In the genomic region with DNA sequence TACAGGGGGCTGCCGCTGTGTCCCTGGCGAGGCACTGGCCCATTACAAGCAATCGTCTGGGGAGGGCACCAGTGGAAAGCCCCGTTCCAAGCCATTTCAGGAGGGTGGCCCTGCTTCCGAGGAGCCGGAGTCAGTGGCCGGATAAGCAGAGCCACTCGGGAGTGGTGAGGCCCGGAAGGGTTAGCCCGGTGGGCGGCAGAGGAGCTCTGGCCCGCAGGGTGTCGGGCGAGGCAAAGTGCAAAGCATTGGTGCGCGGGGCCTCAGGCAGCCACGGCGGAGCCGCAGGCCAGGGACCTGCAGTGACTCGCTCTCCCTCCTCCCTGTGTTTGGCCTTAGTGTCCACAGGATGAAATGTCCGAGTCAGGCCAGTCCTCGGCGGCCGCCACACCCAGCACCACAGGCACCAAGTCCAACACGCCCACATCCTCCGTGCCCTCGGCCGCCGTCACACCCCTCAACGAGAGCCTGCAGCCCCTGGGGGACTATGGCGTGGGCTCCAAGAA, we compare ENCODE assay signal across 16 cellular contexts. TPM values are rescaled to one million over a fixed set of nuclear protein-coding genes. Genes with fewer than 3 reads are reported as not detected.
DNase-seq lines count a peak whose midpoint lies in the region; ATAC-seq and TF ChIP-seq lines count a peak whose summit lies in the region.
"Had no signal": no experiment of that assay in that cellular context is flagged by ENCODE, and none has a peak within 500 bp of the region (broad histone marks: within the 10 kb centered on the region; RNA-seq: fewer than 3 reads in every experiment).

No MANE protein-coding gene starts in this region.

- no peaks in the 10 kb centered on the region for H3K27me3 ChIP-seq in SJCRH30
- no peaks in the 10 kb centered on the region for H3K27me3 ChIP-seq in Karpas-422 (ENCODE audit: low read length)
- H3K27me3 ChIP-seq: BE2C, esophagus muscularis mucosa had no signal

- H3K79me2 ChIP-seq in Karpas-422 (ENCODE audit: low read length) = no peaks in the 10 kb centered on the region

- H3K4me1 Mint-ChIP-seq in mesothelial cell of epicardium = peaks cover 12% of the 10 kb centered on the region
- H3K4me1 Mint-ChIP-seq: activated CD4-positive, alpha-beta memory T cell treated with anti-CD3 and anti-CD28 coated beads, Interleukin-2, amount 10 ng/mL, durations not matched to agents 7 days and 5 days had no signal

- no peak for ATAC-seq in stimulated activated naive CD8-positive, alpha-beta T cell treated with anti-CD3 and anti-CD28 coated beads, Interleukin-15, Interleukin-2, amounts not matched to agents 100 U/mL and 50 U/mL, for 24 hours
- ATAC-seq: left colon had no signal

- H3K4me2 ChIP-seq in Karpas-422 (ENCODE audit: low read depth, low read length, poor library complexity, severe bottlenecking) = no peak overlapping the region

- peak; percentile 58 for DNase-seq in EH (ENCODE audit: low read depth)
- DNase-seq in SJCRH30 = no peak
- DNase-seq in mesothelial cell of epicardium (ENCODE audit: low spot score in 2 of 2, unreplicated experiment in 2 of 2) = no peak
- DNase-seq in Karpas-422 = no peak
- DNase-seq in NCI-H1048 (lab: John Stamatoyannopoulos, UW) = no peak
- no peak for DNase-seq in stimulated activated naive CD8-positive, alpha-beta T cell treated with anti-CD3 and anti-CD28 coated beads, Interleukin-15, Interleukin-2, amounts not matched to agents 100 U/mL and 50 U/mL, for 24 hours
- DNase-seq: activated CD4-positive, alpha-beta memory T cell treated with anti-CD3 and anti-CD28 coated beads, Interleukin-2, amount 10 ng/mL, durations not matched to agents 7 days and 5 days; BE2C; cortex of kidney; GOT3; KG1; left colon; NCI-H1417 treated with DMSO at 0.1 percent for 48 hours; NCI-H446 had no signal

- H3K9me3 ChIP-seq in SJCRH30 (replicated peaks) (no peaks in the 10 kb centered on the region), Karpas-422 (ENCODE audit: low read length) (no peaks in the 10 kb centered on the region)
- H3K9me3 ChIP-seq: BE2C, esophagus muscularis mucosa had no signal

- no peaks in the 10 kb centered on the region for H3K9me3 Mint-ChIP-seq in mesothelial cell of epicardium
- H3K9me3 Mint-ChIP-seq: activated CD4-positive, alpha-beta memory T cell treated with anti-CD3 and anti-CD28 coated beads, Interleukin-2, amount 10 ng/mL, durations not matched to agents 7 days and 5 days; activated T-helper 1 cell treated with anti-CD3 and anti-CD28 coated beads, Interleukin-12 subunit alpha, Interleukin-12 subunit beta, Interleukin-2, Interleukin-4 antibody, amounts not matched to agents 30 ng/mL and 10 ng/mL and 1 ng/mL, durations not matched to agents 14 hours and 24 hours and 36 hours had no signal

- no peaks in the 10 kb centered on the region for H3K9me2 ChIP-seq in Karpas-422 (replicated peaks; ENCODE audit: insufficient read depth, low read length)

- H3K27me3 Mint-ChIP-seq in mesothelial cell of epicardium (ENCODE audit: low read depth) = no peaks in the 10 kb centered on the region
- H3K27me3 Mint-ChIP-seq: activated CD4-positive, alpha-beta memory T cell treated with anti-CD3 and anti-CD28 coated beads, Interleukin-2, amount 10 ng/mL, durations not matched to agents 7 days and 5 days had no signal

- no peak overlapping the region for H2AFZ ChIP-seq in Karpas-422 (ENCODE audit: low read length)

- no peak for TF ChIP-seq CTCF in mesothelial cell of epicardium (IDR thresholded peaks at IDR 0.05; ENCODE audit: unreplicated experiment)

- no peak overlapping the region for H3K9ac ChIP-seq in Karpas-422 (ENCODE audit: low read length)

- H3K4me3 Mint-ChIP-seq in mesothelial cell of epicardium = no peak overlapping the region
- H3K4me3 Mint-ChIP-seq: activated CD4-positive, alpha-beta memory T cell treated with anti-CD3 and anti-CD28 coated beads, Interleukin-2, amount 10 ng/mL, durations not matched to agents 7 days and 5 days; activated T-helper 1 cell treated with anti-CD3 and anti-CD28 coated beads, Interleukin-12 subunit alpha, Interleukin-12 subunit beta, Interleukin-2, Interleukin-4 antibody, amounts not matched to agents 30 ng/mL and 10 ng/mL and 1 ng/mL, durations not matched to agents 14 hours and 24 hours and 36 hours had no signal

- H3K36me3 Mint-ChIP-seq in mesothelial cell of epicardium = peaks cover 6% of the 10 kb centered on the region

- H4K20me1 ChIP-seq in Karpas-422 (ENCODE audit: insufficient read depth, low read depth, low read length) = no peaks in the 10 kb centered on the region

- H3K36me3 ChIP-seq in SJCRH30 (peaks cover 17% of the 10 kb centered on the region), Karpas-422 (ENCODE audit: insufficient read depth, low read length) (no peaks in the 10 kb centered on the region)

- H3K4me1 ChIP-seq in SJCRH30 (peaks cover 24% of the 10 kb centered on the region), Karpas-422 (ENCODE audit: low read length) (no peaks in the 10 kb centered on the region)
- H3K4me1 ChIP-seq: BE2C, esophagus muscularis mucosa had no signal

- H3K4me3 ChIP-seq in SJCRH30 (no peak overlapping the region), Karpas-422 (ENCODE audit: low read length) (no peak overlapping the region)
- H3K4me3 ChIP-seq: esophagus muscularis mucosa had no signal

- H3K27ac Mint-ChIP-seq in mesothelial cell of epicardium = peak overlapping the region; percentile 92
- H3K27ac Mint-ChIP-seq: activated CD4-positive, alpha-beta memory T cell treated with anti-CD3 and anti-CD28 coated beads, Interleukin-2, amount 10 ng/mL, durations not matched to agents 7 days and 5 days; activated T-helper 1 cell treated with anti-CD3 and anti-CD28 coated beads, Interleukin-12 subunit alpha, Interleukin-12 subunit beta, Interleukin-2, Interleukin-4 antibody, amounts not matched to agents 30 ng/mL and 10 ng/mL and 1 ng/mL, durations not matched to agents 14 hours and 24 hours and 36 hours had no signal

- H3K27ac ChIP-seq in SJCRH30 = peak overlapping the region; percentile 100
- no peak overlapping the region for H3K27ac ChIP-seq in Karpas-422 (ENCODE audit: low read length)
- H3K27ac ChIP-seq: esophagus muscularis mucosa had no signal

RNA-seq across cellular contexts. Expression of gene NME3, which starts 24.6 kb away (rescaled TPM):
- total RNA-seq in SJCRH30 (2014; rRNA removed; shearing (Covaris generic)) = 1.2 and 1.6 TPM in 2 replicates
- total RNA-seq in mesothelial cell of epicardium = 56.6 to 58.4 TPM (median 57.7 TPM) in 3 replicates
- total RNA-seq in Karpas-422 (2014; rRNA removed; shearing (Covaris generic); ENCODE audit: low replicate concordance) = 35.9 and 83.0 TPM in 2 replicates

RNA-seq across cellular contexts. Expression of gene EME2, which starts 25.9 kb away (rescaled TPM):
- total RNA-seq in SJCRH30 (2014; rRNA removed; shearing (Covaris generic)) = 3.6 and 5.2 TPM in 2 replicates
- 32.3 to 41.5 TPM (median 35.2 TPM) in 3 replicates for total RNA-seq in mesothelial cell of epicardium
- total RNA-seq in Karpas-422 (2014; rRNA removed; shearing (Covaris generic); ENCODE audit: low replicate concordance) = 7.7 and 27.2 TPM in 2 replicates

RNA-seq across cellular contexts. Expression of gene MRPS34, which starts 26.2 kb away (rescaled TPM):
- 55.3 and 60.7 TPM in 2 replicates for total RNA-seq in SJCRH30 (2014; rRNA removed; shearing (Covaris generic))
- 62.2 to 65.3 TPM (median 63.9 TPM) in 3 replicates for total RNA-seq in mesothelial cell of epicardium
- 101 and 177 TPM in 2 replicates for total RNA-seq in Karpas-422 (2014; rRNA removed; shearing (Covaris generic); ENCODE audit: low replicate concordance)

RNA-seq across cellular contexts. Expression of gene SPSB3, which starts 35.6 kb away (rescaled TPM):
- 9.6 and 12.4 TPM in 2 replicates for total RNA-seq in SJCRH30 (2014; rRNA removed; shearing (Covaris generic))
- total RNA-seq in mesothelial cell of epicardium = 49.6 to 51.4 TPM (median 50.0 TPM) in 3 replicates
- total RNA-seq in Karpas-422 (2014; rRNA removed; shearing (Covaris generic); ENCODE audit: low replicate concordance) = 38.5 and 73.9 TPM in 2 replicates

RNA-seq across cellular contexts. Expression of gene NUBP2, which starts 36.0 kb away (rescaled TPM):
- 45.0 and 55.3 TPM in 2 replicates for total RNA-seq in SJCRH30 (2014; rRNA removed; shearing (Covaris generic))
- 62.9 to 65.3 TPM (median 63.6 TPM) in 3 replicates for total RNA-seq in mesothelial cell of epicardium
- 35.9 and 66.3 TPM in 2 replicates for total RNA-seq in Karpas-422 (2014; rRNA removed; shearing (Covaris generic); ENCODE audit: low replicate concordance)

Comparison
In these comparisons a context has a peak if more than half of its experiments do, and no peak if none do; other contexts are left out.
1. RNA of gene NME3, which starts 24.6 kb away (total RNA-seq): 56.6 to 58.4 TPM in mesothelial cell of epicardium and 35.9 to 83.0 TPM in Karpas-422; 1.2 to 1.6 TPM in SJCRH30; every median in the first group is over 10 times any median in the second.